In the genomic region with DNA sequence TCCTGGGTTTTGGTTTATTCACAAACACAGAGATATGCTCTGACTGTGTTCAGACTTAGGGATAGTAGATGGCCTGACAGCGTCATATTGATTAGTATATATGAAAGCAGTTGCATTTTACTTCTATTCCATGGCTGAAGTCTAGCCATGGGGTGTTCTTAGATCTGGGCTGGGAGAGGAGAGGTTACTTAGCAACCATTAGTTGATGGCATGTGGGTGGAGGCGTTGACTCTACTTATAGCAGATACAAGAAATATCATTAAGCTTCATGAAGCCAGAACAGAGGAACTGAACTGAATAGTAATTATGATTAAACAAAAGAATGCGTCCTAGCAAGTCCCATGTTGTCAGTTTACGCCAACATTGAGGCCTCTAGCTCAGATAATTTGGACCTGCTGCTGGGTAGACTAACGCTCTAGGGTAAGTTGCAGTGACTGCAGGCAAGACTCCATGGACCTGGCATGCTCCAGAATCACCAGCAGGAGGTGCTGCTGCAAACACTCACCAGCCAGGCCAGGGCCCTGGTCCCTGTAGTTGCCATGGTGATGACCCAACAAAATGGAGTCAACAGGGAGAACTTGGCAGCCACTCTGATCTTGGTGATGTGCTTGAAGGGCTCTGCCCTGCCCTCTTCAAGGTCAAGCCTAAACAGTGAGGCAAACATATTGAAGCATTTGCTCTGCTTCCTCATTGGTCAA, we compare ENCODE assay signal across 11 cellular contexts.
DNase-seq lines count a peak whose midpoint lies in the region; ATAC-seq and TF ChIP-seq lines count a peak whose summit lies in the region.
"Had no signal": no experiment of that assay in that cellular context is flagged by ENCODE, and none has a peak within 500 bp of the region (broad histone marks: within the 10 kb centered on the region; RNA-seq: fewer than 3 reads in every experiment).

No MANE protein-coding gene starts in this region.

- DNase-seq in NCI-H2029 (lab: John Stamatoyannopoulos, UW) (peak; percentile 21), NCI-H2029 treated with DMSO at 0.1 percent for 48 hours (lab: John Stamatoyannopoulos, UW) (no peak), M059J (ENCODE audit: low read depth) (peak; percentile 36), choroid plexus epithelial cell (ENCODE audit: low read depth) (peak; percentile 15), osteoblast (ENCODE audit: insufficient read length, low spot score, missing footprints) (peak; percentile 38), SHP77 treated with DMSO at 0.1 percent for 48 hours (lab: John Stamatoyannopoulos, UW) (no peak), T-helper 1 cell (no peak)
- DNase-seq: activated CD4-positive, alpha-beta T cell treated with anti-CD3 and anti-CD28 coated beads, Interleukin-2, amount 10 ng/mL, durations not matched to agents 7 days and 5 days; GM23248; transverse colon had no signal

- peak; percentile 37 for TF ChIP-seq CTCF in choroid plexus epithelial cell (conservative IDR thresholded peaks at IDR 0.05; ENCODE audit: low read depth, low read length)
- TF ChIP-seq CTCF in osteoblast (IDR thresholded peaks at IDR 0.05; ENCODE audit: extremely low read depth, low read depth, low read length) = peak; percentile 22

- no peak overlapping the region for H2AFZ ChIP-seq in osteoblast (ENCODE audit: low read length)
- H2AFZ ChIP-seq: GM23248 had no signal

- no peak overlapping the region for H3K4me2 ChIP-seq in osteoblast (ENCODE audit: insufficient read depth, low read length)

- H3K4me3 ChIP-seq in choroid plexus epithelial cell (ENCODE audit: low read depth, low read length) (no peak overlapping the region), osteoblast (ENCODE audit: insufficient read depth, low read length) (no peak overlapping the region)
- H3K4me3 ChIP-seq: GM23248, transverse colon had no signal

- no peaks in the 10 kb centered on the region for H3K79me2 ChIP-seq in osteoblast (ENCODE audit: insufficient read depth, low read length)

- no peaks in the 10 kb centered on the region for H3K36me3 ChIP-seq in osteoblast (ENCODE audit: insufficient read depth, low read length)
- H3K36me3 ChIP-seq: transverse colon had no signal

- H4K20me1 ChIP-seq in osteoblast (ENCODE audit: insufficient read depth, low read length) = no peaks in the 10 kb centered on the region

- H3K27ac ChIP-seq in osteoblast (ENCODE audit: low read depth, low read length) = no peak overlapping the region
- H3K27ac ChIP-seq: GM23248, transverse colon had no signal

- peaks cover 26% of the 10 kb centered on the region for H3K27me3 ChIP-seq in osteoblast (ENCODE audit: insufficient read depth, low read length)

- H3K9me3 ChIP-seq in osteoblast (ENCODE audit: low read depth, low read length) = peaks cover 3% of the 10 kb centered on the region
- H3K9me3 ChIP-seq: transverse colon had no signal

- no peak for ATAC-seq in esophagus mucosa

- H3K4me1 ChIP-seq in osteoblast (ENCODE audit: insufficient read depth, low read length) = no peaks in the 10 kb centered on the region
- H3K4me1 ChIP-seq: transverse colon had no signal

Comparison
In these comparisons a context has a peak if more than half of its experiments do, and no peak if none do; other contexts are left out.
1. DNase-seq: peak in NCI-H2029 (single experiment), M059J (single experiment), choroid plexus epithelial cell (single experiment) and osteoblast (single experiment); none in NCI-H2029 treated with DMSO at 0.1 percent for 48 hours (single experiment), SHP77 treated with DMSO at 0.1 percent for 48 hours (single experiment) and T-helper 1 cell (0 of 5).